In the genomic region with DNA sequence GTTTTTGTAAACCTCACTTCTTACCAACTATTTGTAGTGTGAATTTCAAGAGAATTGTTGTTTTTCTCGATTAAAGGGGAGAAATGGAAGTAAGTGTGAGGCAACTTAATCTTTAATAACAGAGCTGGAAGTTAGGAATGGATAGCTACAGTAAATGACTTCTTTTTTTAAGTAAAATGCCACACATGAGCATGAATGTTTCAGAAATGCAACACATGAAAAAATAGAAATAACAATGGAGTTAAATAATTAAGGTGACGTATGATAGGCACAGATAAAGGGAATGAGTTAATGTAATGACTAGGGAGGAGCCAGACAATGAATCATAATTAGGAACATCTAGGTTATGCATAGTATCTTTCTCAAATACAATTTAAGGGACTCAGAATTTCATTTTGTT, we compare ENCODE assay signal across 10 cellular contexts. TPM values are rescaled to one million over a fixed set of nuclear protein-coding genes. Genes with fewer than 3 reads are reported as not detected.
DNase-seq lines count a peak whose midpoint lies in the region; ATAC-seq, FAIRE-seq and TF ChIP-seq lines count a peak whose summit lies in the region.
"Had no signal": no experiment of that assay in that cellular context is flagged by ENCODE, and none has a peak within 500 bp of the region (broad histone marks: within the 10 kb centered on the region; RNA-seq: fewer than 3 reads in every experiment).

No MANE protein-coding gene starts in this region.

- H3K27ac Mint-ChIP-seq in Calu3 (ENCODE audit: unreplicated experiment): peak overlapping the region; percentile 60
- H3K27ac Mint-ChIP-seq in natural killer cell treated with Interleukin-12 subunit alpha and Interleukin-12 subunit beta and Interleukin-15 and Interleukin-18, amount 100 ng/mL, for 72 hours: peak overlapping the region; percentile 86 to 97

- no peaks in the 10 kb centered on the region for H3K36me3 ChIP-seq in bronchial epithelial cell (ENCODE audit: control insufficient read depth, insufficient read depth, low read length)

- no peak for ATAC-seq in natural killer cell treated with Interleukin-12 subunit alpha and Interleukin-12 subunit beta and Interleukin-15 and Interleukin-18, amount 100 ng/mL, for 72 hours
- no peak for ATAC-seq in HG03378 (IDR thresholded peaks at IDR 0.05; ENCODE audit: unreplicated experiment)
- ATAC-seq in HG03571 (IDR thresholded peaks at IDR 0.05; ENCODE audit: unreplicated experiment): no peak
- ATAC-seq in GM21367 (IDR thresholded peaks at IDR 0.05; ENCODE audit: unreplicated experiment): no peak

- peak overlapping the region; percentile 91 for H3K4me3 Mint-ChIP-seq in Calu3 (ENCODE audit: low read depth, unreplicated experiment)
- peak overlapping the region; percentile 87 for H3K4me3 Mint-ChIP-seq in natural killer cell treated with Interleukin-12 subunit alpha and Interleukin-12 subunit beta and Interleukin-15 and Interleukin-18, amount 100 ng/mL, for 72 hours

- TF ChIP-seq POLR2A in NB4 (IDR thresholded peaks at IDR 0.05; ENCODE audit: extremely low read depth, insufficient read length): no peak

- no peaks in the 10 kb centered on the region for H3K27me3 ChIP-seq in bronchial epithelial cell (ENCODE audit: control insufficient read depth, insufficient read depth, low read length)

- intact Hi-C loops in Calu3 (cut with micrococcal nuclease; ENCODE audit: unreplicated experiment): loop anchor here (5.0 kb wide), 3 partner anchors 92 to 133 kb away; a partner anchor contains a TSS

- H3K9me3 Mint-ChIP-seq in Calu3 (ENCODE audit: low read depth, unreplicated experiment): no peaks in the 10 kb centered on the region
- no peaks in the 10 kb centered on the region for H3K9me3 Mint-ChIP-seq in natural killer cell treated with Interleukin-12 subunit alpha and Interleukin-12 subunit beta and Interleukin-15 and Interleukin-18, amount 100 ng/mL, for 72 hours

- CTCF ChIA-PET in Calu3 (lab: Charles Lee): interaction anchor here (1.4 kb wide), 1 partner anchor 114 kb away, joined by 5 read pairs; no protein-coding TSS in a partner anchor

- H3K4me3 ChIP-seq in NB4 (ENCODE audit: low read depth, low read length): peak overlapping the region; percentile 94
- H3K4me3 ChIP-seq in bronchial epithelial cell (ENCODE audit: low read depth, low read length): peak overlapping the region; percentile 27

- peaks cover 18% of the 10 kb centered on the region for H3K4me1 Mint-ChIP-seq in Calu3 (ENCODE audit: low read depth, unreplicated experiment)
- H3K4me1 Mint-ChIP-seq in natural killer cell treated with Interleukin-12 subunit alpha and Interleukin-12 subunit beta and Interleukin-15 and Interleukin-18, amount 100 ng/mL, for 72 hours (ENCODE audit: low read depth in 2 of 2): peaks cover 40 to 64% of the 10 kb centered on the region in 2 donors

- FAIRE-seq in bronchial epithelial cell (lab: Jason Lieb, UNC): no peak
- FAIRE-seq: islet of Langerhans had no signal

- TSS peak; percentile 1 for BruUV-seq in Calu3 (replicated peaks; lab: Mats Ljungman, UMichigan)

- H3K27me3 Mint-ChIP-seq in Calu3 (ENCODE audit: unreplicated experiment): no peaks in the 10 kb centered on the region
- no peaks in the 10 kb centered on the region for H3K27me3 Mint-ChIP-seq in natural killer cell treated with Interleukin-12 subunit alpha and Interleukin-12 subunit beta and Interleukin-15 and Interleukin-18, amount 100 ng/mL, for 72 hours

- no peak for DNase-seq in Calu3
- DNase-seq in NB4 (ENCODE audit: low read depth): no peak
- peak; percentile 87 for DNase-seq in bronchial epithelial cell (ENCODE audit: low read depth)
- no peak for DNase-seq in natural killer cell treated with Interleukin-12 subunit alpha and Interleukin-12 subunit beta and Interleukin-15 and Interleukin-18, amount 100 ng/mL, for 72 hours (ENCODE audit: low spot score)
- DNase-seq in cerebellar nuclear complex (lab: John Stamatoyannopoulos, UW): no peak
- DNase-seq: NCI-H526 treated with DMSO at 0.1 percent for 48 hours had no signal

- TF ChIP-seq CTCF in Calu3 (IDR thresholded peaks at IDR 0.05; ENCODE audit: unreplicated experiment) (no peak), NB4 (IDR thresholded peaks at IDR 0.05; ENCODE audit: low read depth, low read length) (no peak), bronchial epithelial cell (IDR thresholded peaks at IDR 0.05; ENCODE audit: insufficient read depth, low read length, severe bottlenecking) (no peak)

- H3K36me3 Mint-ChIP-seq in Calu3 (ENCODE audit: insufficient read depth, unreplicated experiment): peaks cover 34% of the 10 kb centered on the region
- peaks cover 25% of the 10 kb centered on the region for H3K36me3 Mint-ChIP-seq in natural killer cell treated with Interleukin-12 subunit alpha and Interleukin-12 subunit beta and Interleukin-15 and Interleukin-18, amount 100 ng/mL, for 72 hours

RNA-seq across cellular contexts. Expression of a gene that starts 3.4 kb away (rescaled TPM):
- total RNA-seq in Calu3 (2022) (20.3 and 23.4 TPM in 2 replicates), bronchial epithelial cell (8.6 and 9.0 TPM in 2 replicates)
- total RNA-seq in natural killer cell treated with Interleukin-12 subunit alpha and Interleukin-12 subunit beta and Interleukin-15 and Interleukin-18, amount 100 ng/mL, for 72 hours: 10 to 100 TPM; 26.7 to 77.0 TPM
